Comparison of ENCODE assay signal across 1 cellular context in genomic region chr17:45951941-45952340, GRCh38.
A peak's percentile ranks its signal among the peaks of the same experiment; 100 is the strongest.
TF ChIP-seq lines count a peak whose summit lies in the region.

No MANE protein-coding gene starts in this region.

TF ChIP-seq in K562, 482 proteins besides CTCF, POLR2A, EP300 and RAD21 (continued from another document and continues in another):
- no peak for TF ChIP-seq MAFG (tag; conservative IDR thresholded peaks at IDR 0.05)
- TF ChIP-seq TEAD4 (IDR thresholded peaks at IDR 0.05; ENCODE audit: low read length): peak; percentile 85
- TF ChIP-seq TEAD4 (CRISPR knock-in tag; IDR thresholded peaks at IDR 0.05; ENCODE audit: borderline replicate concordance): no peak
- no peak for TF ChIP-seq NFATC3 (IDR thresholded peaks at IDR 0.05)
- no peak for TF ChIP-seq ZKSCAN3 (CRISPR knock-in tag; IDR thresholded peaks at IDR 0.05)
- TF ChIP-seq GMEB1 (CRISPR knock-in tag; IDR thresholded peaks at IDR 0.05): no peak
- TF ChIP-seq MAFF (IDR thresholded peaks at IDR 0.05; ENCODE audit: low read length): no peak
- TF ChIP-seq SMC3 (conservative IDR thresholded peaks at IDR 0.05; ENCODE audit: insufficient read depth, low read depth, low read length): no peak
- TF ChIP-seq ZNF609 (CRISPR knock-in tag; IDR thresholded peaks at IDR 0.05; ENCODE audit: borderline replicate concordance): no peak
- no peak for TF ChIP-seq ERF (CRISPR knock-in tag; IDR thresholded peaks at IDR 0.05)
- no peak for TF ChIP-seq ATF7 (IDR thresholded peaks at IDR 0.05)
- TF ChIP-seq SMARCA4 (IDR thresholded peaks at IDR 0.05): no peak
- TF ChIP-seq SETDB1 (IDR thresholded peaks at IDR 0.05; ENCODE audit: low read length): no peak
- TF ChIP-seq DACH1 (IDR thresholded peaks at IDR 0.05; ENCODE audit: partially characterized antibody): no peak
- TF ChIP-seq ZNF76 (CRISPR knock-in tag; IDR thresholded peaks at IDR 0.05; ENCODE audit: borderline replicate concordance): no peak
- no peak for TF ChIP-seq POU5F1 (IDR thresholded peaks at IDR 0.05; ENCODE audit: borderline replicate concordance, low read depth, low read length, partially characterized antibody)
- TF ChIP-seq KLF10 (CRISPR knock-in tag; IDR thresholded peaks at IDR 0.05): no peak
- TF ChIP-seq ZNF785 (CRISPR knock-in tag; IDR thresholded peaks at IDR 0.05): no peak
- no peak for TF ChIP-seq STAG1 (CRISPR knock-in tag; IDR thresholded peaks at IDR 0.05; ENCODE audit: borderline replicate concordance)
- no peak for TF ChIP-seq NONO (IDR thresholded peaks at IDR 0.05; ENCODE audit: low read depth in 2 of 2, low read length in 1 of 2)
- TF ChIP-seq NR0B1 (IDR thresholded peaks at IDR 0.05; ENCODE audit: partially characterized antibody): no peak
- TF ChIP-seq SRF (CRISPR knock-in tag; IDR thresholded peaks at IDR 0.05): no peak
- no peak for TF ChIP-seq PTBP1 (IDR thresholded peaks at IDR 0.05; ENCODE audit: low read depth, low read length)
- TF ChIP-seq SOX6 (IDR thresholded peaks at IDR 0.05): no peak
- no peak for TF ChIP-seq ZBTB1 (CRISPR knock-in tag; IDR thresholded peaks at IDR 0.05; ENCODE audit: borderline replicate concordance, low read depth)
- TF ChIP-seq CBX1 (IDR thresholded peaks at IDR 0.05; ENCODE audit: low read depth): no peak
- TF ChIP-seq TCF3 (CRISPR knock-in tag; IDR thresholded peaks at IDR 0.05): peak; percentile 88
- no peak for TF ChIP-seq NCOA1 (IDR thresholded peaks at IDR 0.05; ENCODE audit: low read depth)
- TF ChIP-seq ZNF764 (CRISPR knock-in tag; IDR thresholded peaks at IDR 0.05; ENCODE audit: low read depth): no peak
- peak; percentile 46; the same call in 1 of the 2 replicates for TF ChIP-seq PML (IDR thresholded peaks at IDR 0.05; ENCODE audit: low read length)
- TF ChIP-seq ZBTB34 (CRISPR knock-in tag; IDR thresholded peaks at IDR 0.05): no peak
- no peak for TF ChIP-seq RFX5 (IDR thresholded peaks at IDR 0.05; ENCODE audit: low read depth, low read length)
- TF ChIP-seq VEZF1 (CRISPR knock-in tag; IDR thresholded peaks at IDR 0.05): no peak
- no peak for TF ChIP-seq ZNF124 (CRISPR knock-in tag; IDR thresholded peaks at IDR 0.05)
- no peak for TF ChIP-seq UBTF (IDR thresholded peaks at IDR 0.05; ENCODE audit: borderline replicate concordance in 1 of 2, low read depth in 2 of 2, low read length in 2 of 2)
- TF ChIP-seq GATA2 (CRISPR knock-in tag; IDR thresholded peaks at IDR 0.05): peak; percentile 43; the same call in 1 of the 2 replicates
- no peak for TF ChIP-seq CBX2 (IDR thresholded peaks at IDR 0.05; ENCODE audit: insufficient read depth, low read length, poor library complexity, severe bottlenecking)
- no peak for TF ChIP-seq GABPB2 (CRISPR knock-in tag; conservative IDR thresholded peaks at IDR 0.05)
- TF ChIP-seq ZNF3 (CRISPR knock-in tag; IDR thresholded peaks at IDR 0.05): no peak
- TF ChIP-seq SMARCB1 (IDR thresholded peaks at IDR 0.05; ENCODE audit: insufficient read length, low read depth): no peak
- TF ChIP-seq ZNF57 (CRISPR knock-in tag; IDR thresholded peaks at IDR 0.05): no peak
- TF ChIP-seq STAT5A (IDR thresholded peaks at IDR 0.05; ENCODE audit: borderline replicate concordance, low read length): peak; percentile 64; the same call in 1 of the 2 replicates
- no peak for TF ChIP-seq PREB (CRISPR knock-in tag; IDR thresholded peaks at IDR 0.05)
- no peak for TF ChIP-seq ZC3H8 (IDR thresholded peaks at IDR 0.05)
- no peak for TF ChIP-seq NFXL1 (CRISPR knock-in tag; IDR thresholded peaks at IDR 0.05)
- no peak for TF ChIP-seq IRF9 (tag; IDR thresholded peaks at IDR 0.05)
